In genomic region chr16:67249178-67249759, GRCh38 we compare ENCODE assay signal across 8 cellular contexts. TPM values are rescaled to one million over a fixed set of nuclear protein-coding genes. Genes with fewer than 3 reads are reported as not detected.
DNase-seq lines count a peak whose midpoint lies in the region; ATAC-seq lines count a peak whose summit lies in the region.

No MANE protein-coding gene starts in this region.

- H3K9ac ChIP-seq in iPS-18a (ENCODE audit: low read length), result no peak overlapping the region
- H3K9ac ChIP-seq in subcutaneous abdominal adipose tissue (ENCODE audit: low read length in 5 of 5), result peak overlapping the region in 1 of 5 donors; percentile 53

- H3K27me3 ChIP-seq in iPS-18a (ENCODE audit: control insufficient read depth, insufficient read depth, low read length) (peaks cover 30% of the 10 kb centered on the region), subcutaneous abdominal adipose tissue (ENCODE audit: control insufficient read depth in 5 of 5, insufficient read depth in 4 of 5, low read length in 5 of 5) (peaks cover 0 to 8% (median 0%) of the 10 kb centered on the region in 5 donors)

- CTCF ChIA-PET in activated CD8-positive, alpha-beta T cell treated with anti-CD3 and anti-CD28 coated beads, Interleukin-2, amount 10 ng/mL, durations not matched to agents 7 days and 5 days (lab: Charles Lee), result interaction anchor here (0.7 to 7.3 kb wide), 6 partner anchors 9 to 272 kb away, joined by 3 to 64 read pairs (median 5); partner anchors contain the start of gene TMEM208

- peaks cover 4% of the 10 kb centered on the region for H3K36me3 Mint-ChIP-seq in T-helper 1 cell treated with Interleukin-12 subunit alpha and Interleukin-12 subunit beta and Interleukin-4 antibody, amounts not matched to agents 30 μg/mL and 1 μg/mL, for 36 hours (ENCODE audit: low read depth)
- H3K36me3 Mint-ChIP-seq in activated CD8-positive, alpha-beta T cell treated with anti-CD3 and anti-CD28 coated beads, Interleukin-2, amount 10 ng/mL, durations not matched to agents 7 days and 5 days (ENCODE audit: low read depth), result peaks cover 5% of the 10 kb centered on the region

- no peaks in the 10 kb centered on the region for H3K9me3 Mint-ChIP-seq in T-helper 1 cell treated with Interleukin-12 subunit alpha and Interleukin-12 subunit beta and Interleukin-4 antibody, amounts not matched to agents 30 μg/mL and 1 μg/mL, for 36 hours
- H3K9me3 Mint-ChIP-seq in activated CD8-positive, alpha-beta T cell treated with anti-CD3 and anti-CD28 coated beads, Interleukin-2, amount 10 ng/mL, durations not matched to agents 7 days and 5 days (ENCODE audit: insufficient read depth), result no peaks in the 10 kb centered on the region

- no peak for ATAC-seq in activated CD8-positive, alpha-beta T cell treated with anti-CD3 and anti-CD28 coated beads, Interleukin-2, amount 10 ng/mL, durations not matched to agents 7 days and 5 days
- no peak for ATAC-seq in GM18907 (IDR thresholded peaks at IDR 0.05; ENCODE audit: unreplicated experiment)

- H3K4me3 Mint-ChIP-seq in T-helper 1 cell treated with Interleukin-12 subunit alpha and Interleukin-12 subunit beta and Interleukin-4 antibody, amounts not matched to agents 30 μg/mL and 1 μg/mL, for 36 hours, result peak overlapping the region; percentile 78
- H3K4me3 Mint-ChIP-seq in activated CD8-positive, alpha-beta T cell treated with anti-CD3 and anti-CD28 coated beads, Interleukin-2, amount 10 ng/mL, durations not matched to agents 7 days and 5 days, result peak overlapping the region; percentile 71

- peaks cover 25% of the 10 kb centered on the region for H3K27me3 Mint-ChIP-seq in T-helper 1 cell treated with Interleukin-12 subunit alpha and Interleukin-12 subunit beta and Interleukin-4 antibody, amounts not matched to agents 30 μg/mL and 1 μg/mL, for 36 hours (ENCODE audit: low read depth)
- H3K27me3 Mint-ChIP-seq in activated CD8-positive, alpha-beta T cell treated with anti-CD3 and anti-CD28 coated beads, Interleukin-2, amount 10 ng/mL, durations not matched to agents 7 days and 5 days (ENCODE audit: low read depth), result peaks cover 9% of the 10 kb centered on the region

- H3K4me3 ChIP-seq in iPS-18a (ENCODE audit: low read length), result peak overlapping the region; percentile 76
- H3K4me3 ChIP-seq in subcutaneous abdominal adipose tissue (ENCODE audit: low read depth in 1 of 5, low read length in 5 of 5), result peak overlapping the region in 4 of 5 donors; percentile 29 to 91 (median 55)

- H3K27ac ChIP-seq in iPS-18a (ENCODE audit: low read length) (no peak overlapping the region), subcutaneous abdominal adipose tissue (ENCODE audit: low read depth, low read length) (no peak overlapping the region)

- POLR2A ChIA-PET in activated CD8-positive, alpha-beta T cell treated with anti-CD3 and anti-CD28 coated beads, Interleukin-2, amount 10 ng/mL, durations not matched to agents 7 days and 5 days (lab: Charles Lee), result interaction anchor here (0.9 to 5.9 kb wide), 3 partner anchors 22 to 30 kb away, joined by 3 to 70 read pairs (median 5); partner anchors contain the start of genes PLEKHG4 and TMEM208

- peaks cover 31% of the 10 kb centered on the region for H3K4me1 Mint-ChIP-seq in T-helper 1 cell treated with Interleukin-12 subunit alpha and Interleukin-12 subunit beta and Interleukin-4 antibody, amounts not matched to agents 30 μg/mL and 1 μg/mL, for 36 hours (ENCODE audit: low read depth)
- H3K4me1 Mint-ChIP-seq in activated CD8-positive, alpha-beta T cell treated with anti-CD3 and anti-CD28 coated beads, Interleukin-2, amount 10 ng/mL, durations not matched to agents 7 days and 5 days (ENCODE audit: low read depth), result peaks cover 42% of the 10 kb centered on the region

- DNase-seq in T-helper 1 cell (no peak), epidermal melanocyte (ENCODE audit: insufficient read length, low spot score) (no peak), NCI-H2107 treated with DMSO at 0.1 percent for 48 hours (lab: John Stamatoyannopoulos, UW; ENCODE audit: unreplicated experiment) (no peak)
- no peak for DNase-seq in activated CD8-positive, alpha-beta T cell treated with anti-CD3 and anti-CD28 coated beads, Interleukin-2, amount 10 ng/mL, durations not matched to agents 7 days and 5 days

- H3K4me1 ChIP-seq in iPS-18a (ENCODE audit: control insufficient read depth, low read depth, low read length) (peaks cover 24% of the 10 kb centered on the region), subcutaneous abdominal adipose tissue (ENCODE audit: control insufficient read depth in 5 of 5, insufficient read depth in 5 of 5, low read length in 5 of 5) (peaks cover 18 to 61% (median 56%) of the 10 kb centered on the region in 5 donors)

- H3K9me3 ChIP-seq in iPS-18a (ENCODE audit: control insufficient read depth, low read depth, low read length) (no peaks in the 10 kb centered on the region), subcutaneous abdominal adipose tissue (ENCODE audit: control insufficient read depth in 5 of 5, low read length in 5 of 5) (no peaks in the 10 kb centered on the region)

- no peaks in the 10 kb centered on the region for H3K36me3 ChIP-seq in iPS-18a (ENCODE audit: control insufficient read depth, low read depth, low read length)
- H3K36me3 ChIP-seq in subcutaneous abdominal adipose tissue (ENCODE audit: control insufficient read depth in 5 of 5, insufficient read depth in 5 of 5, low read length in 5 of 5), result no peaks in the 10 kb centered on the region

- H3K27ac Mint-ChIP-seq in T-helper 1 cell treated with Interleukin-12 subunit alpha and Interleukin-12 subunit beta and Interleukin-4 antibody, amounts not matched to agents 30 μg/mL and 1 μg/mL, for 36 hours, result peak overlapping the region; percentile 77
- peak overlapping the region; percentile 66 for H3K27ac Mint-ChIP-seq in activated CD8-positive, alpha-beta T cell treated with anti-CD3 and anti-CD28 coated beads, Interleukin-2, amount 10 ng/mL, durations not matched to agents 7 days and 5 days

RNA-seq across cellular contexts. Expression of gene SLC9A5, which starts 0.5 kb away (rescaled TPM):
- 1 to 10 TPM; 3.1 to 4.1 TPM for total RNA-seq in activated CD8-positive, alpha-beta T cell treated with anti-CD3 and anti-CD28 coated beads, Interleukin-2, amount 10 ng/mL, durations not matched to agents 7 days and 5 days

RNA-seq across cellular contexts. Expression of gene FHOD1, which starts 2.0 kb away (rescaled TPM):
- 100 to 1,000 TPM in 1 of 2 experiments, 10 to 100 TPM in 1; 93.4 to 101 TPM for total RNA-seq in activated CD8-positive, alpha-beta T cell treated with anti-CD3 and anti-CD28 coated beads, Interleukin-2, amount 10 ng/mL, durations not matched to agents 7 days and 5 days

RNA-seq across cellular contexts. Expression of gene TMEM208, which starts 22.3 kb away (rescaled TPM):
- 10 to 100 TPM; 33.7 TPM for total RNA-seq in activated CD8-positive, alpha-beta T cell treated with anti-CD3 and anti-CD28 coated beads, Interleukin-2, amount 10 ng/mL, durations not matched to agents 7 days and 5 days

RNA-seq across cellular contexts. Expression of gene PLEKHG4, which starts 30.1 kb away (rescaled TPM):
- total RNA-seq in activated CD8-positive, alpha-beta T cell treated with anti-CD3 and anti-CD28 coated beads, Interleukin-2, amount 10 ng/mL, durations not matched to agents 7 days and 5 days, result 10 to 100 TPM; 13.6 to 16.3 TPM

RNA-seq across cellular contexts. Expression of gene ELMO3, which starts 50.3 kb away (rescaled TPM):
- total RNA-seq in activated CD8-positive, alpha-beta T cell treated with anti-CD3 and anti-CD28 coated beads, Interleukin-2, amount 10 ng/mL, durations not matched to agents 7 days and 5 days, result 1 to 10 TPM; 7.2 to 8.0 TPM
